Comparison of ENCODE assay signal across 8 cellular contexts in genomic region chr12:56116267-56117081, GRCh38. TPM values are rescaled to one million over a fixed set of nuclear protein-coding genes. Genes with fewer than 3 reads are reported as not detected.
DNase-seq lines count a peak whose midpoint lies in the region; ATAC-seq and TF ChIP-seq lines count a peak whose summit lies in the region.

Gene RPL41 (plus strand): TSS chr12:56116633.

- TF ChIP-seq POLR2A in transverse colon (IDR thresholded peaks at IDR 0.05): peak; percentile 99

- ATAC-seq in HG02678 (IDR thresholded peaks at IDR 0.05; ENCODE audit: unreplicated experiment): peak; percentile 48
- peak; percentile 21 for ATAC-seq in activated naive CD8-positive, alpha-beta T cell treated with anti-CD3 and anti-CD28 coated beads, Interleukin-2, amount 50 U/mL, for 24 hours

- H3K27ac Mint-ChIP-seq in activated naive CD8-positive, alpha-beta T cell treated with anti-CD3 and anti-CD28 coated beads, Interleukin-2, amount 50 U/mL, for 24 hours: peak within 1 kb of the TSS; percentile 99

- peaks cover 8 to 22% (median 20%) of the 10 kb centered on the region in 4 donors for H3K4me1 ChIP-seq in transverse colon

- peaks cover 46% of the 10 kb centered on the region for H3K4me1 Mint-ChIP-seq in activated naive CD8-positive, alpha-beta T cell treated with anti-CD3 and anti-CD28 coated beads, Interleukin-2, amount 50 U/mL, for 24 hours

- peaks cover 56% of the 10 kb centered on the region for H3K36me3 Mint-ChIP-seq in activated naive CD8-positive, alpha-beta T cell treated with anti-CD3 and anti-CD28 coated beads, Interleukin-2, amount 50 U/mL, for 24 hours (ENCODE audit: low read depth)

- 0% methylated on average over 14 to 34 of the region's 34 CpGs for WGBS in transverse colon (ENCODE audit: low coverage in 1 of 2), 2 donors

- H3K27me3 Mint-ChIP-seq in activated naive CD8-positive, alpha-beta T cell treated with anti-CD3 and anti-CD28 coated beads, Interleukin-2, amount 50 U/mL, for 24 hours: peaks cover 4% of the 10 kb centered on the region

- H3K4me3 ChIP-seq in GM08714 (ENCODE audit: low read length) (peak within 1 kb of the TSS; percentile 95), transverse colon (peak within 1 kb of the TSS; percentile 54 to 78 (median 69))

- peak; percentile 86 for DNase-seq in NCI-H1436 treated with DMSO at 0.1 percent for 48 hours (lab: John Stamatoyannopoulos, UW)
- DNase-seq in T follicular helper cell (ENCODE audit: low read depth): peak; percentile 91
- DNase-seq in activated naive CD8-positive, alpha-beta T cell treated with anti-CD3 and anti-CD28 coated beads, Interleukin-2, amount 50 U/mL, for 24 hours: peak; percentile 93
- peak; percentile 96 for DNase-seq in cardiac septum (ENCODE audit: low spot score)
- DNase-seq in pons (ENCODE audit: low spot score): peak; percentile 99
- DNase-seq in transverse colon: peak; percentile 97

- TF ChIP-seq EP300 in transverse colon (IDR thresholded peaks at IDR 0.05; ENCODE audit: low read depth): peak; percentile 5

- intact Hi-C loops in cardiac septum (cut with DNase I) (loop anchor here (1.0 to 10.0 kb wide), 4 partner anchors 12 to 372 kb away; partner anchors contain the start of genes CNPY2, GDF11, PA2G4 and RPS26), transverse colon (cut with DNase I; ENCODE audit: low total_unique reads) (loop anchor here (2.0 kb wide), 1 partner anchor 106 kb away; no protein-coding TSS in a partner anchor)

- in situ Hi-C loops in transverse colon (cut with MboI; ENCODE audit: low pct_ligation_motif_present in 1 of 4, low pct_unique_long_range_greater_than_20kb in 1 of 4, low sequenced_read_pairs in 3 of 4): loop anchor here in 2 of 4 donors (10.0 kb wide), 2 partner anchors 72 to 392 kb away; partner anchors contain the start of genes CD63 (in 1 of the 2), RDH5 (in 1 of the 2) and RPS26 (in 1 of the 2)

- H3K4me3 Mint-ChIP-seq in activated naive CD8-positive, alpha-beta T cell treated with anti-CD3 and anti-CD28 coated beads, Interleukin-2, amount 50 U/mL, for 24 hours: peak within 1 kb of the TSS; percentile 96

- no peaks in the 10 kb centered on the region for H3K9me3 ChIP-seq in transverse colon

- peaks cover 0 to 14% (median 5%) of the 10 kb centered on the region in 4 donors for H3K36me3 ChIP-seq in transverse colon

- peak within 1 kb of the TSS; percentile 91 to 99 (median 96) for H3K27ac ChIP-seq in transverse colon

- H3K27me3 ChIP-seq in transverse colon: no peaks in the 10 kb centered on the region

- no peaks in the 10 kb centered on the region for H3K9me3 Mint-ChIP-seq in activated naive CD8-positive, alpha-beta T cell treated with anti-CD3 and anti-CD28 coated beads, Interleukin-2, amount 50 U/mL, for 24 hours

- peak in 3 of 5 experiments; percentile 5 to 49 (median 34) for TF ChIP-seq CTCF in transverse colon (IDR thresholded peaks at IDR 0.05)

RNA-seq across cellular contexts. Expression of gene RPL41, which starts in this region (rescaled TPM):
- total RNA-seq in cardiac septum (1,517 TPM), transverse colon (1,000 to 10,000 TPM in 2 of 4 donors, 100 to 1,000 TPM in 2; 841 to 2,950 (median 1,684) TPM)

Comparison
In these comparisons a context has a peak if more than half of its experiments do, and no peak if none do; other contexts are left out.
1. Peak in every context shown above with its lines: DNase-seq, ATAC-seq, H3K4me3 ChIP-seq and H3K27ac ChIP-seq.